In genomic region chr3:38805004-38805403, GRCh38 we compare ENCODE assay signal across 26 cellular contexts. TPM values are rescaled to one million over a fixed set of nuclear protein-coding genes. Genes with fewer than 3 reads are reported as not detected.
"Had no signal": no experiment of that assay in that cellular context is flagged by ENCODE, and none has a peak within 500 bp of the region (broad histone marks: within the 10 kb centered on the region; RNA-seq: fewer than 3 reads in every experiment).

No MANE protein-coding gene starts in this region.

- H3K4me1 Mint-ChIP-seq: activated B cell treated with CpG ODN at 0.5 μM for 24 hours; activated naive CD8-positive, alpha-beta T cell treated with anti-CD3 and anti-CD28 coated beads for 36 hours; activated naive CD8-positive, alpha-beta T cell treated with anti-CD3 and anti-CD28 coated beads, Interleukin-2, amount 50 U/mL, for 24 hours; T-helper 17 cell had no signal

- H3K27ac ChIP-seq: adrenal gland, body of pancreas, esophagus squamous epithelium, WERI-Rb-1 had no signal

- H3K4me3 Mint-ChIP-seq: activated B cell treated with CpG ODN at 0.5 μM for 24 hours; activated CD8-positive, alpha-beta T cell treated with anti-CD3 and anti-CD28 coated beads for 36 hours; activated naive CD8-positive, alpha-beta T cell treated with anti-CD3 and anti-CD28 coated beads for 36 hours; activated naive CD8-positive, alpha-beta T cell treated with anti-CD3 and anti-CD28 coated beads, Interleukin-2, amount 50 U/mL, for 24 hours; activated T-helper 1 cell treated with anti-CD3 and anti-CD28 coated beads, Interleukin-12 subunit alpha, Interleukin-12 subunit beta, Interleukin-2, Interleukin-4 antibody, amounts not matched to agents 30 ng/mL and 10 ng/mL and 1 ng/mL, durations not matched to agents 14 hours and 24 hours and 36 hours; effector memory CD8-positive, alpha-beta T cell; T-helper 17 cell; T-helper 2 cell treated with Interferon-gamma antibody and Interleukin-4, amounts not matched to agents 5 μg/mL and 100 μg/mL, for 36 hours had no signal

- H3K9me3 ChIP-seq: adrenal gland, body of pancreas, esophagus squamous epithelium had no signal

- H3K9me3 Mint-ChIP-seq: activated CD8-positive, alpha-beta T cell treated with anti-CD3 and anti-CD28 coated beads for 36 hours; T-helper 2 cell treated with Interferon-gamma antibody and Interleukin-4, amounts not matched to agents 5 μg/mL and 100 μg/mL, for 36 hours had no signal

- ATAC-seq: activated CD4-positive, CD25-positive, alpha-beta regulatory T cell treated with anti-CD3 and anti-CD28 coated beads, Interleukin-2, amount 50 U/mL, for 24 hours; activated naive CD8-positive, alpha-beta T cell treated with anti-CD3 and anti-CD28 coated beads, Interleukin-2, amount 50 U/mL, for 24 hours; effector memory CD8-positive, alpha-beta T cell; T-helper 17 cell had no signal

- DNase-seq: activated B cell treated with CpG ODN at 0.5 μM for 24 hours; activated CD8-positive, alpha-beta memory T cell treated with anti-CD3 and anti-CD28 coated beads for 24 hours; activated gamma-delta T cell; activated naive CD4-positive, alpha-beta T cell; activated naive CD4-positive, alpha-beta T cell treated with anti-CD3 and anti-CD28 coated beads, Interleukin-2, amount 50 U/mL, for 16 hours; aorta; cortex of kidney; effector CD4-positive, alpha-beta T cell; esophagus squamous epithelium; T-helper 17 cell had no signal

- H3K4me1 ChIP-seq: adrenal gland, body of pancreas, esophagus squamous epithelium had no signal

- H3K4me3 ChIP-seq: adrenal gland, body of pancreas, esophagus squamous epithelium had no signal

- H3K27me3 Mint-ChIP-seq: activated CD8-positive, alpha-beta T cell treated with anti-CD3 and anti-CD28 coated beads for 36 hours; T-helper 17 cell had no signal

- H3K27ac Mint-ChIP-seq: activated B cell treated with CpG ODN at 0.5 μM for 24 hours; activated CD8-positive, alpha-beta T cell treated with anti-CD3 and anti-CD28 coated beads for 36 hours; activated naive CD8-positive, alpha-beta T cell treated with anti-CD3 and anti-CD28 coated beads for 36 hours; activated naive CD8-positive, alpha-beta T cell treated with anti-CD3 and anti-CD28 coated beads, Interleukin-2, amount 50 U/mL, for 24 hours; activated T-helper 1 cell treated with anti-CD3 and anti-CD28 coated beads, Interleukin-12 subunit alpha, Interleukin-12 subunit beta, Interleukin-2, Interleukin-4 antibody, amounts not matched to agents 30 ng/mL and 10 ng/mL and 1 ng/mL, durations not matched to agents 14 hours and 24 hours and 36 hours; effector memory CD8-positive, alpha-beta T cell; T-helper 17 cell; T-helper 2 cell treated with Interferon-gamma antibody and Interleukin-4, amounts not matched to agents 5 μg/mL and 100 μg/mL, for 36 hours had no signal

- H3K36me3 Mint-ChIP-seq: activated naive CD8-positive, alpha-beta T cell treated with anti-CD3 and anti-CD28 coated beads for 36 hours had no signal

- FAIRE-seq: colon, frontal cortex had no signal

RNA-seq across cellular contexts. Expression of gene SCN10A, which starts 11.0 kb away (rescaled TPM):
- total RNA-seq: activated B cell treated with CpG ODN at 0.5 μM for 24 hours; activated CD8-positive, alpha-beta T cell treated with anti-CD3 and anti-CD28 coated beads for 36 hours; activated naive CD8-positive, alpha-beta T cell treated with anti-CD3 and anti-CD28 coated beads for 36 hours; activated T-helper 1 cell treated with anti-CD3 and anti-CD28 coated beads, Interleukin-12 subunit alpha, Interleukin-12 subunit beta, Interleukin-2, Interleukin-4 antibody, amounts not matched to agents 30 ng/mL and 10 ng/mL and 1 ng/mL, durations not matched to agents 14 hours and 24 hours and 36 hours; adrenal gland; aorta; body of pancreas; chondrocyte; dermis blood vessel endothelial cell; esophagus squamous epithelium; fibroblast of lung; fibroblast of villous mesenchyme; frontal cortex; T-helper 17 cell had no signal
- polyA plus RNA-seq: adrenal gland, aorta, fibroblast of lung had no signal
